Comparison of ENCODE assay signal across 9 cellular contexts in the genomic region with DNA sequence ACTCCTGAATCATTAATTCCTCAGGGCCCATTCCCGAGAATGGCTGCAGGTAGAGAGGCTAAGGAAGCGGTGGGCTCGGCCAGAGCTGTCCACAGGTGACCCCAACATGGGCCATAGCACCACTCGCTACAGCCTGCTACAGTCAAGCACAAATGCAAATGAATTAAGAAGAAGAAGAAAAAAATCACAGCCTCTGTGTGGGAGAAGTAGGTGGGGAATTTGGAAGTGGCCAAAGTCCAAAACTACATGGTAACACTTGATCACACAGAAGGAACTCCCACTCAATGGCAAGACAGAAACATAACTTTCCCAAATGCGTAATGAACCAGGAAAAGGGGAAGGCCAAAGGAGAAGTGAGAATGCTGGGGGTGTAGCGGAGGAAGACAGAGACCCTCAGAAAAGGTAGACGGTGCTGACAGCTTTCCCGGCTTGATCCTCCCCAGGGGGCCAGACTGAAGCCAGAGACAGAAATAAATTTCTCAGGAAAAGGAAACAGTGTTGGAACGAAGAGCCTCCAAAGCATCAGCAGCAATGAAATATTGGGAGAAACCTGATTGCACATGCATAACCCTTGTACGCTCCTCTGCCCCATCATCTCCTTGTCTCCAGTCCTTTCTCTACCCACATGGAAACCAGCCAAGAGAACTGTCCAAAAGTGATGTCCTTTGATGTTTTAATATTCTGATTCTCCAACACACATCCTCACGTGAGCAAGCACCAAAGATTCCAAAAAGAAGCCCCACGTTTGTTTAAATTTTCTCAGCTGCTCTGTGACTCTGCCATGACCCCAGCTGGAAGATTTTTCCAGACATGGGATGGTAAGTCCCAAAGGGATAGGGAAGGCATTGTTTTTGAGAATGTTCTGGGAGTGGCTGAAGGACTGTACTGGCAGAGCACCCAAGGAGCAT.
A peak's percentile ranks its signal among the peaks of the same experiment; 100 is the strongest.
DNase-seq lines count a peak whose midpoint lies in the region; ATAC-seq lines count a peak whose summit lies in the region.
"Had no signal": no experiment of that assay in that cellular context is flagged by ENCODE, and none has a peak within 500 bp of the region (broad histone marks: within the 10 kb centered on the region; RNA-seq: fewer than 3 reads in every experiment).

No MANE protein-coding gene starts in this region.

- peak overlapping the region; percentile 50 for H3K4me3 Mint-ChIP-seq in stimulated activated naive CD8-positive, alpha-beta T cell treated with anti-CD3 and anti-CD28 coated beads, Interleukin-15, Interleukin-2, amounts not matched to agents 100 ng/mL and 50 ng/mL, for 24 hours
- H3K4me3 Mint-ChIP-seq in T-helper 17 cell (no peak overlapping the region), immature natural killer cell (no peak overlapping the region)

- no peaks in the 10 kb centered on the region for H3K9me3 Mint-ChIP-seq in stimulated activated naive CD8-positive, alpha-beta T cell treated with anti-CD3 and anti-CD28 coated beads, Interleukin-15, Interleukin-2, amounts not matched to agents 100 ng/mL and 50 ng/mL, for 24 hours
- H3K9me3 Mint-ChIP-seq in immature natural killer cell, result no peaks in the 10 kb centered on the region

- peaks cover 99% of the 10 kb centered on the region for H3K4me1 Mint-ChIP-seq in stimulated activated naive CD8-positive, alpha-beta T cell treated with anti-CD3 and anti-CD28 coated beads, Interleukin-15, Interleukin-2, amounts not matched to agents 100 ng/mL and 50 ng/mL, for 24 hours (ENCODE audit: low read depth)
- H3K4me1 Mint-ChIP-seq in T-helper 17 cell (peaks cover 47% of the 10 kb centered on the region), immature natural killer cell (peaks cover 42 to 71% of the 10 kb centered on the region in 2 donors)

- peak overlapping the region; percentile 89 for H3K27ac Mint-ChIP-seq in stimulated activated naive CD8-positive, alpha-beta T cell treated with anti-CD3 and anti-CD28 coated beads, Interleukin-15, Interleukin-2, amounts not matched to agents 100 ng/mL and 50 ng/mL, for 24 hours
- H3K27ac Mint-ChIP-seq in T-helper 17 cell (peak overlapping the region; percentile 94), immature natural killer cell (peak overlapping the region in 3 of 6 donors; percentile 41 to 63 (median 60))

- ATAC-seq in stimulated activated naive CD8-positive, alpha-beta T cell treated with anti-CD3 and anti-CD28 coated beads, Interleukin-15, Interleukin-2, amounts not matched to agents 100 U/mL and 50 U/mL, for 24 hours, result no peak
- ATAC-seq in T-helper 17 cell (peak; percentile 32), GM21717 (IDR thresholded peaks at IDR 0.05; ENCODE audit: unreplicated experiment) (no peak)

- H3K9me3 ChIP-seq in T-helper 17 cell (ENCODE audit: control insufficient read depth, low read length, poor library complexity, severe bottlenecking), result peaks cover 2% of the 10 kb centered on the region

- H3K36me3 Mint-ChIP-seq in stimulated activated naive CD8-positive, alpha-beta T cell treated with anti-CD3 and anti-CD28 coated beads, Interleukin-15, Interleukin-2, amounts not matched to agents 100 ng/mL and 50 ng/mL, for 24 hours (ENCODE audit: low read depth), result peaks cover 95% of the 10 kb centered on the region
- peaks cover 2% of the 10 kb centered on the region for H3K36me3 Mint-ChIP-seq in T-helper 17 cell (ENCODE audit: low read depth)
- peaks cover 18 to 71% (median 28%) of the 10 kb centered on the region in 3 donors for H3K36me3 Mint-ChIP-seq in immature natural killer cell

- DNase-seq in stimulated activated naive CD8-positive, alpha-beta T cell treated with anti-CD3 and anti-CD28 coated beads, Interleukin-15, Interleukin-2, amounts not matched to agents 100 U/mL and 50 U/mL, for 24 hours, result no peak
- DNase-seq in T-helper 17 cell, result no peak
- DNase-seq in kidney tubule cell (ENCODE audit: low spot score), result peak; percentile 43
- no peak for DNase-seq in NCI-H446 treated with DMSO at 0.1 percent for 48 hours (lab: John Stamatoyannopoulos, UW)
- no peak for DNase-seq in immature natural killer cell
- DNase-seq in AG08396 (ENCODE audit: low spot score), result no peak
- DNase-seq: mesendoderm had no signal

- no peaks in the 10 kb centered on the region for H3K27me3 Mint-ChIP-seq in stimulated activated naive CD8-positive, alpha-beta T cell treated with anti-CD3 and anti-CD28 coated beads, Interleukin-15, Interleukin-2, amounts not matched to agents 100 ng/mL and 50 ng/mL, for 24 hours
- H3K27me3 Mint-ChIP-seq in T-helper 17 cell (no peaks in the 10 kb centered on the region), immature natural killer cell (ENCODE audit: low read depth in 3 of 3) (peaks cover 0 to 12% (median 3%) of the 10 kb centered on the region in 3 donors)
